11 cellular contexts compared by ENCODE assay signal in genomic region chr9:122374885-122375420, GRCh38. TPM values are rescaled to one million over a fixed set of nuclear protein-coding genes. Genes with fewer than 3 reads are reported as not detected.
DNase-seq lines count a peak whose midpoint lies in the region; ATAC-seq and TF ChIP-seq lines count a peak whose summit lies in the region.
"Had no signal": no experiment of that assay in that cellular context is flagged by ENCODE, and none has a peak within 500 bp of the region (broad histone marks: within the 10 kb centered on the region; RNA-seq: fewer than 3 reads in every experiment).

No MANE protein-coding gene starts in this region.

- no peaks in the 10 kb centered on the region for H4K20me1 ChIP-seq in MM.1S (ENCODE audit: insufficient read depth, low read length)

- no peak overlapping the region for H2AFZ ChIP-seq in MM.1S (ENCODE audit: low read length)

- H3K27ac Mint-ChIP-seq in nephron = peak overlapping the region in 2 of 3 experiments; percentile 50 to 65
- H3K27ac Mint-ChIP-seq in natural killer cell treated with Interleukin-12 subunit alpha and Interleukin-12 subunit beta and Interleukin-15 and Interleukin-18, amount 100 ng/mL, for 72 hours = no peak overlapping the region
- H3K27ac Mint-ChIP-seq in stimulated activated naive CD8-positive, alpha-beta T cell treated with anti-CD3 and anti-CD28 coated beads, Interleukin-15, amount 100 ng/mL, for 72 hours = peak overlapping the region in 1 of 2 donors; percentile 51
- H3K27ac Mint-ChIP-seq: activated naive CD8-positive, alpha-beta T cell treated with anti-CD3 and anti-CD28 coated beads for 36 hours had no signal

- peaks cover 6% of the 10 kb centered on the region for H3K27me3 ChIP-seq in MM.1S (replicated peaks; ENCODE audit: insufficient read depth, low read length)

- DNase-seq in RPMI7951 (ENCODE audit: low read depth) = peak; percentile 74
- DNase-seq in fibroblast of pulmonary artery (ENCODE audit: low read depth) = peak; percentile 80
- no peak for DNase-seq in MM.1S
- no peak for DNase-seq in NOMO-1 (lab: John Stamatoyannopoulos, UW; ENCODE audit: unreplicated experiment in 2 of 2)
- DNase-seq in natural killer cell treated with Interleukin-12 subunit alpha and Interleukin-12 subunit beta and Interleukin-15 and Interleukin-18, amount 100 ng/mL, for 72 hours (ENCODE audit: low spot score) = no peak
- no peak for DNase-seq in stimulated activated naive CD8-positive, alpha-beta T cell treated with anti-CD3 and anti-CD28 coated beads, Interleukin-15, amount 100 ng/mL, for 72 hours
- DNase-seq: activated naive CD8-positive, alpha-beta T cell treated with anti-CD3 and anti-CD28 coated beads for 36 hours; DND-41; naive B cell had no signal

- H3K4me3 Mint-ChIP-seq in nephron = peak overlapping the region in 2 of 3 experiments; percentile 10 to 29
- H3K4me3 Mint-ChIP-seq in natural killer cell treated with Interleukin-12 subunit alpha and Interleukin-12 subunit beta and Interleukin-15 and Interleukin-18, amount 100 ng/mL, for 72 hours = no peak overlapping the region
- no peak overlapping the region for H3K4me3 Mint-ChIP-seq in stimulated activated naive CD8-positive, alpha-beta T cell treated with anti-CD3 and anti-CD28 coated beads, Interleukin-15, amount 100 ng/mL, for 72 hours
- H3K4me3 Mint-ChIP-seq: activated naive CD8-positive, alpha-beta T cell treated with anti-CD3 and anti-CD28 coated beads for 36 hours had no signal

- H3F3A ChIP-seq in MM.1S (ENCODE audit: insufficient read depth, low read length) = no peaks in the 10 kb centered on the region; the same call in 1 of the 2 replicates

- no peaks in the 10 kb centered on the region for H3K9me2 ChIP-seq in MM.1S (replicated peaks; ENCODE audit: insufficient read depth, low read length)

- peaks cover 12% of the 10 kb centered on the region; the same call in 1 of the 2 replicates for H3K4me1 ChIP-seq in MM.1S (ENCODE audit: low read length)

- peaks cover 42% of the 10 kb centered on the region for H3K4me1 Mint-ChIP-seq in nephron
- H3K4me1 Mint-ChIP-seq in natural killer cell treated with Interleukin-12 subunit alpha and Interleukin-12 subunit beta and Interleukin-15 and Interleukin-18, amount 100 ng/mL, for 72 hours (ENCODE audit: low read depth in 2 of 2) = peaks cover 6 to 16% of the 10 kb centered on the region in 2 donors
- peaks cover 26% of the 10 kb centered on the region for H3K4me1 Mint-ChIP-seq in stimulated activated naive CD8-positive, alpha-beta T cell treated with anti-CD3 and anti-CD28 coated beads, Interleukin-15, amount 100 ng/mL, for 72 hours

- H3K27ac ChIP-seq in C4-2B (peak overlapping the region; percentile 69), MM.1S (ENCODE audit: low read length) (no peak overlapping the region)

- H3K79me2 ChIP-seq in MM.1S (ENCODE audit: low read length) = no peaks in the 10 kb centered on the region

- H3K9me3 Mint-ChIP-seq in nephron = no peaks in the 10 kb centered on the region
- H3K9me3 Mint-ChIP-seq in natural killer cell treated with Interleukin-12 subunit alpha and Interleukin-12 subunit beta and Interleukin-15 and Interleukin-18, amount 100 ng/mL, for 72 hours = no peaks in the 10 kb centered on the region
- no peaks in the 10 kb centered on the region for H3K9me3 Mint-ChIP-seq in stimulated activated naive CD8-positive, alpha-beta T cell treated with anti-CD3 and anti-CD28 coated beads, Interleukin-15, amount 100 ng/mL, for 72 hours
- H3K9me3 Mint-ChIP-seq: activated naive CD8-positive, alpha-beta T cell treated with anti-CD3 and anti-CD28 coated beads for 36 hours had no signal

- ATAC-seq in natural killer cell treated with Interleukin-12 subunit alpha and Interleukin-12 subunit beta and Interleukin-15 and Interleukin-18, amount 100 ng/mL, for 72 hours = no peak
- no peak for ATAC-seq in stimulated activated naive CD8-positive, alpha-beta T cell treated with anti-CD3 and anti-CD28 coated beads, Interleukin-15, amount 100 ng/mL, for 72 hours

- no peak overlapping the region for H3K4me2 ChIP-seq in MM.1S (ENCODE audit: low read depth, low read length)

- TF ChIP-seq CTCF in C4-2B (conservative IDR thresholded peaks at IDR 0.05) (no peak), fibroblast of pulmonary artery (IDR thresholded peaks at IDR 0.05; ENCODE audit: low read length, missing control alignments) (no peak), nephron (IDR thresholded peaks at IDR 0.05; ENCODE audit: unreplicated experiment in 3 of 3) (no peak), MM.1S (IDR thresholded peaks at IDR 0.05; ENCODE audit: low read length) (no peak)

- peaks cover 45% of the 10 kb centered on the region for H3K27me3 Mint-ChIP-seq in nephron (ENCODE audit: low read depth)
- peaks cover 12 to 14% of the 10 kb centered on the region in 2 donors for H3K27me3 Mint-ChIP-seq in natural killer cell treated with Interleukin-12 subunit alpha and Interleukin-12 subunit beta and Interleukin-15 and Interleukin-18, amount 100 ng/mL, for 72 hours
- peaks cover 65% of the 10 kb centered on the region for H3K27me3 Mint-ChIP-seq in stimulated activated naive CD8-positive, alpha-beta T cell treated with anti-CD3 and anti-CD28 coated beads, Interleukin-15, amount 100 ng/mL, for 72 hours
- H3K27me3 Mint-ChIP-seq: naive B cell had no signal

- H3K9me3 ChIP-seq in MM.1S (replicated peaks; ENCODE audit: insufficient read depth, low read length) = no peaks in the 10 kb centered on the region

- H3K9ac ChIP-seq in MM.1S (ENCODE audit: low read length) = no peak overlapping the region

- no peaks in the 10 kb centered on the region for H3K36me3 ChIP-seq in MM.1S (replicated peaks; ENCODE audit: insufficient read depth, low read length)

- H3K36me3 Mint-ChIP-seq in nephron (ENCODE audit: low read depth) = no peaks in the 10 kb centered on the region
- peaks cover 7% of the 10 kb centered on the region for H3K36me3 Mint-ChIP-seq in natural killer cell treated with Interleukin-12 subunit alpha and Interleukin-12 subunit beta and Interleukin-15 and Interleukin-18, amount 100 ng/mL, for 72 hours
- H3K36me3 Mint-ChIP-seq: activated naive CD8-positive, alpha-beta T cell treated with anti-CD3 and anti-CD28 coated beads for 36 hours had no signal

- H3K4me3 ChIP-seq in fibroblast of pulmonary artery (replicated peaks; ENCODE audit: low read depth, low read length) (peak overlapping the region; percentile 70), MM.1S (ENCODE audit: low read length) (no peak overlapping the region)

RNA-seq across cellular contexts. Expression of gene PTGS1, which starts 4.1 kb away (rescaled TPM):
- 10.1 and 11.5 TPM in 2 replicates for total RNA-seq in RPMI7951 (2014; rRNA removed; shearing (Covaris generic))
- under 1 TPM; 0.69 to 0.89 TPM for total RNA-seq in natural killer cell treated with Interleukin-12 subunit alpha and Interleukin-12 subunit beta and Interleukin-15 and Interleukin-18, amount 100 ng/mL, for 72 hours

Comparison
In these comparisons a context has a peak if more than half of its experiments do, and no peak if none do; other contexts are left out.
1. DNase-seq: peak in RPMI7951 (single experiment) and fibroblast of pulmonary artery (single experiment); none in MM.1S (single experiment), NOMO-1 (0 of 2), natural killer cell treated with Interleukin-12 subunit alpha and Interleukin-12 subunit beta and Interleukin-15 and Interleukin-18, amount 100 ng/mL, for 72 hours (single experiment) and stimulated activated naive CD8-positive, alpha-beta T cell treated with anti-CD3 and anti-CD28 coated beads, Interleukin-15, amount 100 ng/mL, for 72 hours (0 of 2).
2. H3K27ac Mint-ChIP-seq: peak in nephron (2 of 3); none in natural killer cell treated with Interleukin-12 subunit alpha and Interleukin-12 subunit beta and Interleukin-15 and Interleukin-18, amount 100 ng/mL, for 72 hours (0 of 2).
3. H3K4me3 Mint-ChIP-seq: peak in nephron (2 of 3); none in natural killer cell treated with Interleukin-12 subunit alpha and Interleukin-12 subunit beta and Interleukin-15 and Interleukin-18, amount 100 ng/mL, for 72 hours (single experiment) and stimulated activated naive CD8-positive, alpha-beta T cell treated with anti-CD3 and anti-CD28 coated beads, Interleukin-15, amount 100 ng/mL, for 72 hours (0 of 2).